ENCODE assay signal across 1 cellular context in the genomic region with DNA sequence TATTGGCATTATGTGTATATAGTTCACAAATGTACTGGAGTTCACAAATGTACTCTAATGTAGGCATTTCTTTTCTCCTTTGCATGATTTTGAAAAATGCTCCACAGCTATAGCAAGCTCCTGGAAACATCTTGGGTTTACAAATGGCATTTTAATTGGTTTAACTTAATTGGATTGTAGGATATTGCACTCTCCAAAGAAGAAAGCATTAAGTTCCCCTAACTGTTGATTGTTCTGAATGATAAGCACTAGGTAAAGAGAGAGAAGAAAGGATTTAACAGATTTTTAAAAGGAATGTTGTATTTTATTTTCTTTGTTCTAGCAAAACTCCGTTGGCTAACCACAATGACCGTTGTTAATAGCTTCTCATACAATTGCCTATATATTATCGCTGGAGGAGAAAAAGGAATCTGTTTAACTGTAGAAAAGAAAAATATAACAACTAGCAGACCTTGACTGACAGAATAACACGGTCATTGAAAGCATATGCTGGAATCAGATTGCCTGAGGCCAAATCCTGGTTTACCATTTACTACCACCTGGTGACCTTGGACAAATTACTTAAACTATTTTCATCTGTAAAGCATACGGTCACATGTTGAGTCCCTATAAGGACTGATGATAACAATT.
TF ChIP-seq lines count a peak whose summit lies in the region.

No MANE protein-coding gene starts in this region.

TF ChIP-seq in GM23338, 12 proteins besides CTCF, POLR2A, EP300 and RAD21 (continued from another document):
- TF ChIP-seq ZNF462 (CRISPR knock-in tag; IDR thresholded peaks at IDR 0.05), result no peak
- TF ChIP-seq STAT1 (IDR thresholded peaks at IDR 0.05; ENCODE audit: unreplicated experiment), result no peak
- TF ChIP-seq, protein P1, sequence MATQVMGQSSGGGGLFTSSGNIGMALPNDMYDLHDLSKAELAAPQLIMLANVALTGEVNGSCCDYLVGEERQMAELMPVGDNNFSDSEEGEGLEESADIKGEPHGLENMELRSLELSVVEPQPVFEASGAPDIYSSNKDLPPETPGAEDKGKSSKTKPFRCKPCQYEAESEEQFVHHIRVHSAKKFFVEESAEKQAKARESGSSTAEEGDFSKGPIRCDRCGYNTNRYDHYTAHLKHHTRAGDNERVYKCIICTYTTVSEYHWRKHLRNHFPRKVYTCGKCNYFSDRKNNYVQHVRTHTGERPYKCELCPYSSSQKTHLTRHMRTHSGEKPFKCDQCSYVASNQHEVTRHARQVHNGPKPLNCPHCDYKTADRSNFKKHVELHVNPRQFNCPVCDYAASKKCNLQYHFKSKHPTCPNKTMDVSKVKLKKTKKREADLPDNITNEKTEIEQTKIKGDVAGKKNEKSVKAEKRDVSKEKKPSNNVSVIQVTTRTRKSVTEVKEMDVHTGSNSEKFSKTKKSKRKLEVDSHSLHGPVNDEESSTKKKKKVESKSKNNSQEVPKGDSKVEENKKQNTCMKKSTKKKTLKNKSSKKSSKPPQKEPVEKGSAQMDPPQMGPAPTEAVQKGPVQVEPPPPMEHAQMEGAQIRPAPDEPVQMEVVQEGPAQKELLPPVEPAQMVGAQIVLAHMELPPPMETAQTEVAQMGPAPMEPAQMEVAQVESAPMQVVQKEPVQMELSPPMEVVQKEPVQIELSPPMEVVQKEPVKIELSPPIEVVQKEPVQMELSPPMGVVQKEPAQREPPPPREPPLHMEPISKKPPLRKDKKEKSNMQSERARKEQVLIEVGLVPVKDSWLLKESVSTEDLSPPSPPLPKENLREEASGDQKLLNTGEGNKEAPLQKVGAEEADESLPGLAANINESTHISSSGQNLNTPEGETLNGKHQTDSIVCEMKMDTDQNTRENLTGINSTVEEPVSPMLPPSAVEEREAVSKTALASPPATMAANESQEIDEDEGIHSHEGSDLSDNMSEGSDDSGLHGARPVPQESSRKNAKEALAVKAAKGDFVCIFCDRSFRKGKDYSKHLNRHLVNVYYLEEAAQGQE (IDR thresholded peaks at IDR 0.05; ENCODE audit: unreplicated experiment), result no peak
- TF ChIP-seq ZNF331 (CRISPR knock-in tag; IDR thresholded peaks at IDR 0.05; ENCODE audit: low read depth), result no peak
- no peak for TF ChIP-seq JUNB (IDR thresholded peaks at IDR 0.05; ENCODE audit: unreplicated experiment)
- no peak for TF ChIP-seq NANOG (IDR thresholded peaks at IDR 0.05; ENCODE audit: borderline replicate concordance)
- TF ChIP-seq, protein P2, sequence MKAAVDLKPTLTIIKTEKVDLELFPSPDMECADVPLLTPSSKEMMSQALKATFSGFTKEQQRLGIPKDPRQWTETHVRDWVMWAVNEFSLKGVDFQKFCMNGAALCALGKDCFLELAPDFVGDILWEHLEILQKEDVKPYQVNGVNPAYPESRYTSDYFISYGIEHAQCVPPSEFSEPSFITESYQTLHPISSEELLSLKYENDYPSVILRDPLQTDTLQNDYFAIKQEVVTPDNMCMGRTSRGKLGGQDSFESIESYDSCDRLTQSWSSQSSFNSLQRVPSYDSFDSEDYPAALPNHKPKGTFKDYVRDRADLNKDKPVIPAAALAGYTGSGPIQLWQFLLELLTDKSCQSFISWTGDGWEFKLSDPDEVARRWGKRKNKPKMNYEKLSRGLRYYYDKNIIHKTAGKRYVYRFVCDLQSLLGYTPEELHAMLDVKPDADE (IDR thresholded peaks at IDR 0.05), result no peak
- TF ChIP-seq ZNF114 (CRISPR knock-in tag; IDR thresholded peaks at IDR 0.05), result no peak
- TF ChIP-seq CREB1 (CRISPR knock-in tag; IDR thresholded peaks at IDR 0.05; ENCODE audit: low read depth), result no peak
- TF ChIP-seq POLR2AphosphoS5 (IDR thresholded peaks at IDR 0.05; ENCODE audit: low read depth), result no peak
